ENCODE assay signal across 1 cellular context in the genomic region with DNA sequence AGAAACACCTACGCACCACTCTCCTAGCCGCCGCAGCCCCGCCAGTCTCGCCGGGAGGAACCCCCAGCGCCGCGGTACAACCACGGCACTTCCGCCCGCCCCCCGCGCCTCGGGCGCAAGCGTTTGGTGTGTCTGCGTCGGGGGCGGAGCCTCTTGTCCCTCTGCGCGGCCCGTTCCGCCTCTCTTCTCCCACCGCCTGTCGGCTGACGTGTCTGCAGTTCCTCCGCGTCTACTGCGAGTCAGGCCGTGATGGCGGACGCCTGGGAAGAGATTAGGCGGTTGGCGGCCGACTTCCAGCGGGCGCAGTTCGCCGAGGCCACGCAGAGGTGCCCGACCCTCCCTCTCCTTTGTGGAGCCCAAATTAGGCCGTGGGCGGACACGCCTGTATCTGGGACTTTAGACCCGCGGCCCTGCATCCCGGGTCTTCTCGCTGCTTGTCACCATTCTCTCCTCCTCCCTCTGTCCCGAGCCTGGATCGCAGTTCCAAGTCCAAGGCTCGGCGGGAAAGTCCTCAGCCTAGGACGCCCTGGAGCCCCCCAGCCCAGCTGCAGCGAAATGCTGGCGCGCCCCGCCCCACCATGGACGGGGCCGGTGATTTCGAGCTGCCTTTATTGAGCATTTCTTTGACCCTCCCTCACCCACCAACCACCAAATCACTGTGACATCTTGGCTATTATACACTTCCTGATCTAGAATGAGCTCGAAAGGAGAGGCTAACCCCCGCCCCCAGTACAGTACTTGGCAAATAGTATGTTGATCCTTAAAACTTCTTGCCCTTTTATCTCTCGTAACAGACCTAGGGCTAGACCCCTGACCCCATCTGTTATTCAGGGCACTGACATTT.
TF ChIP-seq lines count a peak whose summit lies in the region.

A gene (plus strand): TSS at position 182 of the 844 bp plus-strand sequence. CDS start 68 bp downstream, at position 250.

TF ChIP-seq in HEK293, 187 proteins besides CTCF, POLR2A, EP300 and RAD21 (continued from another document):
- TF ChIP-seq, protein P1, sequence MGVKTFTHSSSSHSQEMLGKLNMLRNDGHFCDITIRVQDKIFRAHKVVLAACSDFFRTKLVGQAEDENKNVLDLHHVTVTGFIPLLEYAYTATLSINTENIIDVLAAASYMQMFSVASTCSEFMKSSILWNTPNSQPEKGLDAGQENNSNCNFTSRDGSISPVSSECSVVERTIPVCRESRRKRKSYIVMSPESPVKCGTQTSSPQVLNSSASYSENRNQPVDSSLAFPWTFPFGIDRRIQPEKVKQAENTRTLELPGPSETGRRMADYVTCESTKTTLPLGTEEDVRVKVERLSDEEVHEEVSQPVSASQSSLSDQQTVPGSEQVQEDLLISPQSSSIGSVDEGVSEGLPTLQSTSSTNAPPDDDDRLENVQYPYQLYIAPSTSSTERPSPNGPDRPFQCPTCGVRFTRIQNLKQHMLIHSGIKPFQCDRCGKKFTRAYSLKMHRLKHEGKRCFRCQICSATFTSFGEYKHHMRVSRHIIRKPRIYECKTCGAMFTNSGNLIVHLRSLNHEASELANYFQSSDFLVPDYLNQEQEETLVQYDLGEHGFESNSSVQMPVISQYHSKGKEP (tag by site-specific recombination; IDR thresholded peaks at IDR 0.05), result no peak
- TF ChIP-seq ZBTB8A (tag by site-specific recombination; IDR thresholded peaks at IDR 0.05) (peak; percentile 94), ZNF266 (tag by site-specific recombination; IDR thresholded peaks at IDR 0.05; ENCODE audit: low read depth) (no peak), ZNF792 (tag by site-specific recombination; IDR thresholded peaks at IDR 0.05) (no peak), ZNF223 (tag by site-specific recombination; IDR thresholded peaks at IDR 0.05) (no peak), ZEB2 (tag by site-specific recombination; IDR thresholded peaks at IDR 0.05) (peak; percentile 72), ZNF175 (tag by site-specific recombination; IDR thresholded peaks at IDR 0.05) (no peak), ZNF473 (tag by site-specific recombination; IDR thresholded peaks at IDR 0.05) (no peak), ZBTB7A (tag by site-specific recombination; IDR thresholded peaks at IDR 0.05; ENCODE audit: low read depth) (peak; percentile 65; the same call in 1 of the 2 replicates), ZBTB21 (tag by site-specific recombination; IDR thresholded peaks at IDR 0.05) (no peak; the same call in 1 of the 2 replicates), ZNF140 (tag by site-specific recombination; IDR thresholded peaks at IDR 0.05) (no peak), PRDM1 (tag by site-specific recombination; IDR thresholded peaks at IDR 0.05) (no peak), ZNF596 (tag by site-specific recombination; IDR thresholded peaks at IDR 0.05) (no peak), ZNF214 (tag by site-specific recombination; IDR thresholded peaks at IDR 0.05; ENCODE audit: borderline replicate concordance) (no peak)
- TF ChIP-seq, protein P2, sequence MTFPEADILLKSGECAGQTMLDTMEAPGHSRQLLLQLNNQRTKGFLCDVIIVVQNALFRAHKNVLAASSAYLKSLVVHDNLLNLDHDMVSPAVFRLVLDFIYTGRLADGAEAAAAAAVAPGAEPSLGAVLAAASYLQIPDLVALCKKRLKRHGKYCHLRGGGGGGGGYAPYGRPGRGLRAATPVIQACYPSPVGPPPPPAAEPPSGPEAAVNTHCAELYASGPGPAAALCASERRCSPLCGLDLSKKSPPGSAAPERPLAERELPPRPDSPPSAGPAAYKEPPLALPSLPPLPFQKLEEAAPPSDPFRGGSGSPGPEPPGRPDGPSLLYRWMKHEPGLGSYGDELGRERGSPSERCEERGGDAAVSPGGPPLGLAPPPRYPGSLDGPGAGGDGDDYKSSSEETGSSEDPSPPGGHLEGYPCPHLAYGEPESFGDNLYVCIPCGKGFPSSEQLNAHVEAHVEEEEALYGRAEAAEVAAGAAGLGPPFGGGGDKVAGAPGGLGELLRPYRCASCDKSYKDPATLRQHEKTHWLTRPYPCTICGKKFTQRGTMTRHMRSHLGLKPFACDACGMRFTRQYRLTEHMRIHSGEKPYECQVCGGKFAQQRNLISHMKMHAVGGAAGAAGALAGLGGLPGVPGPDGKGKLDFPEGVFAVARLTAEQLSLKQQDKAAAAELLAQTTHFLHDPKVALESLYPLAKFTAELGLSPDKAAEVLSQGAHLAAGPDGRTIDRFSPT (tag by site-specific recombination; IDR thresholded peaks at IDR 0.05), result no peak
- TF ChIP-seq, protein P3, sequence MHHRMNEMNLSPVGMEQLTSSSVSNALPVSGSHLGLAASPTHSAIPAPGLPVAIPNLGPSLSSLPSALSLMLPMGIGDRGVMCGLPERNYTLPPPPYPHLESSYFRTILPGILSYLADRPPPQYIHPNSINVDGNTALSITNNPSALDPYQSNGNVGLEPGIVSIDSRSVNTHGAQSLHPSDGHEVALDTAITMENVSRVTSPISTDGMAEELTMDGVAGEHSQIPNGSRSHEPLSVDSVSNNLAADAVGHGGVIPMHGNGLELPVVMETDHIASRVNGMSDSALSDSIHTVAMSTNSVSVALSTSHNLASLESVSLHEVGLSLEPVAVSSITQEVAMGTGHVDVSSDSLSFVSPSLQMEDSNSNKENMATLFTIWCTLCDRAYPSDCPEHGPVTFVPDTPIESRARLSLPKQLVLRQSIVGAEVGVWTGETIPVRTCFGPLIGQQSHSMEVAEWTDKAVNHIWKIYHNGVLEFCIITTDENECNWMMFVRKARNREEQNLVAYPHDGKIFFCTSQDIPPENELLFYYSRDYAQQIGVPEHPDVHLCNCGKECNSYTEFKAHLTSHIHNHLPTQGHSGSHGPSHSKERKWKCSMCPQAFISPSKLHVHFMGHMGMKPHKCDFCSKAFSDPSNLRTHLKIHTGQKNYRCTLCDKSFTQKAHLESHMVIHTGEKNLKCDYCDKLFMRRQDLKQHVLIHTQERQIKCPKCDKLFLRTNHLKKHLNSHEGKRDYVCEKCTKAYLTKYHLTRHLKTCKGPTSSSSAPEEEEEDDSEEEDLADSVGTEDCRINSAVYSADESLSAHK (tag by site-specific recombination; IDR thresholded peaks at IDR 0.05), result peak; percentile 33
